11 cellular contexts compared by ENCODE assay signal in genomic region chr10:74206727-74207126, GRCh38. TPM values are rescaled to one million over a fixed set of nuclear protein-coding genes. Genes with fewer than 3 reads are reported as not detected.
DNase-seq lines count a peak whose midpoint lies in the region; ATAC-seq and TF ChIP-seq lines count a peak whose summit lies in the region.
"Had no signal": no experiment of that assay in that cellular context is flagged by ENCODE, and none has a peak within 500 bp of the region (broad histone marks: within the 10 kb centered on the region; RNA-seq: fewer than 3 reads in every experiment).

No MANE protein-coding gene starts in this region.

- no peak for TF ChIP-seq CTCF in brain (conservative IDR thresholded peaks at IDR 0.05)
- TF ChIP-seq CTCF in neural crest cell (conservative IDR thresholded peaks at IDR 0.05) = no peak

- ATAC-seq in HG03354 (IDR thresholded peaks at IDR 0.05; ENCODE audit: poor library complexity, severe bottlenecking, unreplicated experiment) = no peak
- ATAC-seq in GM21528 (IDR thresholded peaks at IDR 0.05; ENCODE audit: low FRiP score, unreplicated experiment) = no peak
- no peak for ATAC-seq in GM19023 (IDR thresholded peaks at IDR 0.05; ENCODE audit: unreplicated experiment)
- ATAC-seq in left ventricle myocardium superior = no peak

- H3K36me3 Mint-ChIP-seq in brain = peaks cover 21% of the 10 kb centered on the region
- H3K36me3 Mint-ChIP-seq in neural crest cell (ENCODE audit: low read depth) = no peaks in the 10 kb centered on the region

- H3K9me3 Mint-ChIP-seq in brain (peaks cover 0 to 4% (median 0%) of the 10 kb centered on the region in 5 experiments), neural crest cell (no peaks in the 10 kb centered on the region)
- H3K9me3 Mint-ChIP-seq: activated naive CD4-positive, alpha-beta T cell treated with anti-CD3 and anti-CD28 coated beads, Interleukin-2, amount 50 U/mL, for 24 hours; nephron progenitor cell had no signal

- H3K4me1 Mint-ChIP-seq in brain (peaks cover 28% of the 10 kb centered on the region), neural crest cell (no peaks in the 10 kb centered on the region)

- DNase-seq in COLO668 (lab: John Stamatoyannopoulos, UW; ENCODE audit: unreplicated experiment) (peak; percentile 84), NCI-H2029 (lab: John Stamatoyannopoulos, UW) (peak; percentile 80), neural crest cell (ENCODE audit: low read depth, low spot score) (no peak), left ventricle myocardium superior (no peak)
- DNase-seq: activated CD8-positive, alpha-beta memory T cell treated with anti-CD3 and anti-CD28 coated beads for 24 hours; nephron progenitor cell had no signal

- H3K27ac Mint-ChIP-seq in brain (peak overlapping the region in 3 of 5 experiments; percentile 11 to 83 (median 69)), neural crest cell (ENCODE audit: unreplicated experiment) (peak overlapping the region; percentile 27)
- H3K27ac Mint-ChIP-seq: activated naive CD4-positive, alpha-beta T cell treated with anti-CD3 and anti-CD28 coated beads, Interleukin-2, amount 50 U/mL, for 24 hours had no signal

- intact Hi-C loops in left ventricle myocardium superior (cut with micrococcal nuclease) = no loop called here

- H3K27me3 Mint-ChIP-seq in brain (no peaks in the 10 kb centered on the region), neural crest cell (ENCODE audit: low read depth) (no peaks in the 10 kb centered on the region)
- H3K27me3 Mint-ChIP-seq: activated naive CD4-positive, alpha-beta T cell treated with anti-CD3 and anti-CD28 coated beads, Interleukin-2, amount 50 U/mL, for 24 hours had no signal

- H3K4me3 Mint-ChIP-seq in brain (no peak overlapping the region), neural crest cell (no peak overlapping the region)
- H3K4me3 Mint-ChIP-seq: activated naive CD4-positive, alpha-beta T cell treated with anti-CD3 and anti-CD28 coated beads, Interleukin-2, amount 50 U/mL, for 24 hours; nephron progenitor cell had no signal

RNA-seq across cellular contexts. Expression of gene ADK, which starts 55.7 kb away (rescaled TPM):
- polyA plus RNA-seq in brain (ENCODE audit: insufficient read depth, low read depth, low replicate concordance) = 27.7 TPM
- total RNA-seq in neural crest cell = 35.6 and 38.2 TPM in 2 replicates
- 47.2 TPM for total RNA-seq in left ventricle myocardium superior

RNA-seq across cellular contexts. Expression of gene AP3M1, which starts 56.1 kb away (rescaled TPM):
- 23.6 TPM for polyA plus RNA-seq in brain (ENCODE audit: insufficient read depth, low read depth, low replicate concordance)
- total RNA-seq in neural crest cell (69.5 and 73.1 TPM in 2 replicates), left ventricle myocardium superior (27.9 TPM)

Comparison
In these comparisons a context has a peak if more than half of its experiments do, and no peak if none do; other contexts are left out.
1. DNase-seq: peak in COLO668 (single experiment) and NCI-H2029 (single experiment); none in neural crest cell (single experiment) and left ventricle myocardium superior (single experiment).